In genomic region chr12:113815031-113815430, GRCh38 we compare ENCODE assay signal across 25 cellular contexts.
DNase-seq lines count a peak whose midpoint lies in the region; ATAC-seq and TF ChIP-seq lines count a peak whose summit lies in the region.
"Had no signal": no experiment of that assay in that cellular context is flagged by ENCODE, and none has a peak within 500 bp of the region (broad histone marks: within the 10 kb centered on the region; RNA-seq: fewer than 3 reads in every experiment).

No MANE protein-coding gene starts in this region.

- TF ChIP-seq CTCF in GM10248 (IDR thresholded peaks at IDR 0.05; ENCODE audit: control extremely low read depth, extremely low read depth, low read depth, missing control alignments): no peak

- ATAC-seq in esophagus mucosa (peak; percentile 80), HG02759 (IDR thresholded peaks at IDR 0.05; ENCODE audit: unreplicated experiment) (no peak)
- ATAC-seq: activated T-cell treated with anti-CD3 and anti-CD28 coated beads, Interleukin-2, amount 50 U/mL, for 72 hours; gastrocnemius medialis; GM23338 had no signal

- POLR2A ChIA-PET in GM10248 (lab: Yijun Ruan, JAX): no interaction called here

- peak; percentile 88 for DNase-seq in DMS53 (lab: John Stamatoyannopoulos, UW)
- peak; percentile 31 for DNase-seq in HK-2 (ENCODE audit: unreplicated experiment)
- peak; percentile 4 for DNase-seq in SHP77 treated with DMSO at 0.1 percent for 48 hours (lab: John Stamatoyannopoulos, UW)
- DNase-seq in GM10248 (ENCODE audit: extremely low spot score): no peak
- DNase-seq in C1 segment of cervical spinal cord (lab: John Stamatoyannopoulos, UW): no peak
- DNase-seq: activated CD4-positive, alpha-beta T cell treated with anti-CD3 and anti-CD28 coated beads for 4 hours; activated naive CD4-positive, alpha-beta T cell treated with anti-CD3 and anti-CD28 coated beads, Interleukin-2, amount 50 U/mL, for 16 hours; activated T-cell treated with anti-CD3 and anti-CD28 coated beads, Interleukin-2, amount 50 U/mL, for 72 hours; aorta; central memory CD4-positive, alpha-beta T cell; dermis blood vessel endothelial cell; gastrocnemius medialis; immature natural killer cell; IMR-90; mesenchymal stem cell; MG63; NCI-H1417; NCI-H2081 treated with DMSO at 0.1 percent for 48 hours; sigmoid colon; stimulated activated CD4-positive, alpha-beta T cell treated with anti-CD3 and anti-CD28 coated beads, Interleukin-4, amount 100 ng/mL, for 4 hours; stimulated activated naive CD4-positive, alpha-beta T cell; testis had no signal

- CTCF ChIA-PET in GM10248 (lab: Yijun Ruan, JAX): no interaction called here

Comparison
In these comparisons a context has a peak if more than half of its experiments do, and no peak if none do; other contexts are left out.
1. DNase-seq: peak in DMS53 (single experiment), HK-2 (single experiment) and SHP77 treated with DMSO at 0.1 percent for 48 hours (single experiment); none in GM10248 (single experiment) and C1 segment of cervical spinal cord (0 of 14).